13 cellular contexts compared by ENCODE assay signal in genomic region chr5:55959208-55959607, GRCh38.
"Had no signal": no experiment of that assay in that cellular context is flagged by ENCODE, and none has a peak within 500 bp of the region (broad histone marks: within the 10 kb centered on the region; RNA-seq: fewer than 3 reads in every experiment).

No MANE protein-coding gene starts in this region.

- H3K9me3 ChIP-seq: breast epithelium, esophagus squamous epithelium, tibial artery, uterus had no signal

- H3K4me3 ChIP-seq: breast epithelium, dorsolateral prefrontal cortex, esophagus squamous epithelium, tibial artery, uterus had no signal

- H3K4me3 Mint-ChIP-seq: activated naive CD4-positive, alpha-beta T cell treated with anti-CD3 and anti-CD28 coated beads, Interleukin-2, amount 10 ng/mL, durations not matched to agents 7 days and 5 days had no signal

- H3K27me3 Mint-ChIP-seq: activated naive CD4-positive, alpha-beta T cell treated with anti-CD3 and anti-CD28 coated beads, Interleukin-2, amount 10 ng/mL, durations not matched to agents 7 days and 5 days had no signal

- H3K36me3 ChIP-seq: uterus had no signal

- H3K27ac Mint-ChIP-seq: activated naive CD4-positive, alpha-beta T cell treated with anti-CD3 and anti-CD28 coated beads, Interleukin-2, amount 10 ng/mL, durations not matched to agents 7 days and 5 days had no signal

- H3K27ac ChIP-seq: breast epithelium, dorsolateral prefrontal cortex, esophagus squamous epithelium, parathyroid adenoma, tibial artery, uterus, VCaP had no signal

- H3K9me3 Mint-ChIP-seq: activated naive CD4-positive, alpha-beta T cell treated with anti-CD3 and anti-CD28 coated beads, Interleukin-2, amount 10 ng/mL, durations not matched to agents 7 days and 5 days had no signal

- H3K4me1 ChIP-seq: breast epithelium, esophagus squamous epithelium, parathyroid adenoma, tibial artery, uterus had no signal

- DNase-seq: activated CD4-positive, alpha-beta T cell treated with anti-CD3 and anti-CD28 coated beads for 4 hours; activated naive CD4-positive, alpha-beta T cell treated with anti-CD3 and anti-CD28 coated beads, Interleukin-2, amount 10 ng/mL, durations not matched to agents 7 days and 5 days; aorta; dorsolateral prefrontal cortex; esophagus squamous epithelium; foreskin fibroblast; glutamatergic neuron; stimulated activated CD4-positive, alpha-beta T cell treated with anti-CD3 and anti-CD28 coated beads, Interleukin-4, amount 100 ng/mL, for 4 hours; tibial artery; uterus had no signal

- H3K27me3 ChIP-seq: breast epithelium, dorsolateral prefrontal cortex, esophagus squamous epithelium, tibial artery, uterus had no signal
